Comparison of ENCODE assay signal across 27 cellular contexts in the genomic region with DNA sequence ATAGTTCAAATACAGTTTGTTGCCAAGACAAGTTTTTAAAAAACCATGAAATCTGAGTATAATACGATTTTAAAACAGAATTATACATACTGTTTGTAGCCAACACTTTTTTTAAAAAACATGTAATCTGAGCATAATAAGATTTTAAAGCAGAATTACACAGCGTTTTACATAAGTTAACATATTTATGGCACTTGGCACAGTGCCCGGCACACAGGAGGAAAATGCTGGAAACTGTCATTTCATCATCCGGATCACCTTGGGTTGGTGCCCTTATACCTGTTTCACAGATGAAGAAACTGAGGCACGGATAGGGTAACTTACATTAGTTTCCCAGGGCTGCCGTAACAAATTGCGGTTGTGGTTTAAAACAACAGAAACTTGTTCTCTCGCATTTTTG.
"Had no signal": no experiment of that assay in that cellular context is flagged by ENCODE, and none has a peak within 500 bp of the region (broad histone marks: within the 10 kb centered on the region; RNA-seq: fewer than 3 reads in every experiment).

No MANE protein-coding gene starts in this region.

- ATAC-seq: effector memory CD8-positive, alpha-beta T cell; esophagus mucosa; gastrocnemius medialis; heart right ventricle; left cardiac atrium; left lung; left ventricle myocardium superior had no signal

- FAIRE-seq: endometrium, islet of Langerhans, keratinocyte had no signal

- H3K27me3 ChIP-seq: colonic mucosa had no signal

- H3K4me1 ChIP-seq: colonic mucosa, gastrocnemius medialis, heart right ventricle, left lung, lower lobe of right lung had no signal

- H3K4me3 Mint-ChIP-seq: dendritic cell treated with granulocyte-macrophage colony-stimulating factor and Interleukin-4, amounts not matched to agents 40 ng/mL and 50 ng/mL, for 4 days; effector memory CD8-positive, alpha-beta T cell; endodermal cell; memory B cell had no signal

- DNase-seq: colonic mucosa; cortex of kidney; effector CD8-positive, alpha-beta T cell; effector memory CD8-positive, alpha-beta T cell; endodermal cell; erythroblast; esophagus squamous epithelium; foreskin fibroblast; foreskin melanocyte; gastrocnemius medialis; glutamatergic neuron; head of caudate nucleus; heart right ventricle; hippocampal formation; left cardiac atrium; left lung; left ventricle myocardium superior; lower lobe of right lung; mesendoderm; midbrain had no signal

- H3K27ac ChIP-seq: colonic mucosa, epithelial cell of prostate, esophagus squamous epithelium, gastrocnemius medialis, heart right ventricle, left lung, lower lobe of right lung had no signal

- H3K36me3 Mint-ChIP-seq: memory B cell had no signal

- H3K9me3 ChIP-seq: colonic mucosa had no signal

- H3K4me3 ChIP-seq: colonic mucosa, esophagus squamous epithelium, gastrocnemius medialis, heart right ventricle, left lung, lower lobe of right lung had no signal

- H3K36me3 ChIP-seq: colonic mucosa, esophagus squamous epithelium, gastrocnemius medialis, heart right ventricle, left lung, lower lobe of right lung had no signal

- H3K27ac Mint-ChIP-seq: dendritic cell treated with granulocyte-macrophage colony-stimulating factor and Interleukin-4, amounts not matched to agents 40 ng/mL and 50 ng/mL, for 4 days; effector memory CD8-positive, alpha-beta T cell; endodermal cell; memory B cell had no signal
